ENCODE assay signal across 8 cellular contexts in genomic region chr9:2241461-2241874, GRCh38.
DNase-seq lines count a peak whose midpoint lies in the region; ATAC-seq, FAIRE-seq and TF ChIP-seq lines count a peak whose summit lies in the region.

No MANE protein-coding gene starts in this region.

- TF ChIP-seq CTCF in AG04449 (IDR thresholded peaks at IDR 0.05; ENCODE audit: insufficient read depth, low read length, missing control alignments) (peak; percentile 52), HepG2 (CRISPR knock-in tag; IDR thresholded peaks at IDR 0.05) (no peak)

- TF ChIP-seq EP300 in HepG2 (IDR thresholded peaks at IDR 0.05; ENCODE audit: low read depth in 2 of 2, low read length in 2 of 2) (no peak), HepG2 (CRISPR knock-in tag; IDR thresholded peaks at IDR 0.05; ENCODE audit: borderline replicate concordance) (no peak)

- ATAC-seq in GM19023 (IDR thresholded peaks at IDR 0.05; ENCODE audit: unreplicated experiment) (peak; percentile 12), HepG2 (peak; percentile 20), GM21576 (IDR thresholded peaks at IDR 0.05; ENCODE audit: unreplicated experiment) (no peak)

- H3K4me1 ChIP-seq in HepG2 (ENCODE audit: insufficient read depth, low read length) (peaks cover 22% of the 10 kb centered on the region), thymus (ENCODE audit: control insufficient read depth, insufficient read depth, low read length) (peaks cover 15% of the 10 kb centered on the region)

- H3K4me3 ChIP-seq in AG04449 (ENCODE audit: low read depth, low read length) (peak overlapping the region; percentile 63), HepG2 (replicated peaks in 1 of 3; ENCODE audit: insufficient read depth in 1 of 3, low read depth in 2 of 3, low read length in 3 of 3) (peak overlapping the region in 2 of 3 experiments; percentile 57 to 73; a peak in 2 of 6 replicates), thymus (ENCODE audit: low read length) (peak overlapping the region; percentile 38)

- WGBS in HepG2 (ENCODE audit: low lambda C conversion rate): 77% methylated on average over 7 of the region's 15 CpGs
- 62% methylated on average over 15 of the region's 15 CpGs for WGBS in thymus

- H3K27ac Mint-ChIP-seq in dendritic cell treated with granulocyte-macrophage colony-stimulating factor and Interleukin-4, amounts not matched to agents 40 ng/mL and 50 ng/mL, for 4 days: no peak overlapping the region

- TF ChIP-seq POLR2A in HepG2 (IDR thresholded peaks at IDR 0.05; ENCODE audit: insufficient read depth in 1 of 2, low read depth in 2 of 2, low read length in 2 of 2): no peak

- in situ Hi-C loops in HepG2 (cut with HindIII; ENCODE audit: extremely low pct_ligation_motif_present, low pct_unique_long_range_greater_than_20kb): no loop called here

- peak overlapping the region; percentile 100 for H3K4me2 ChIP-seq in HepG2 (ENCODE audit: low read depth, low read length)

- no peak overlapping the region for H3K9ac ChIP-seq in HepG2 (ENCODE audit: insufficient read depth, low read depth, low read length)

- H3K36me3 ChIP-seq in HepG2 (replicated peaks in 1 of 2; ENCODE audit: control insufficient read depth in 1 of 2, insufficient read depth in 2 of 2, low read length in 2 of 2) (no peaks in the 10 kb centered on the region), thymus (ENCODE audit: control insufficient read depth, insufficient read depth) (no peaks in the 10 kb centered on the region)

- BruUV-seq in HepG2 (replicated peaks; lab: Mats Ljungman, UMichigan): no TSS peak

- no peaks in the 10 kb centered on the region for H3K79me2 ChIP-seq in HepG2 (ENCODE audit: insufficient read depth, low read length)

- H3K4me1 Mint-ChIP-seq in dendritic cell treated with granulocyte-macrophage colony-stimulating factor and Interleukin-4, amounts not matched to agents 40 ng/mL and 50 ng/mL, for 4 days (ENCODE audit: low read depth): peaks cover 25% of the 10 kb centered on the region

- H3K27me3 ChIP-seq in HepG2 (ENCODE audit: control insufficient read depth in 1 of 2, insufficient read depth in 2 of 2, low read length in 2 of 2) (peaks cover 0 to 15% of the 10 kb centered on the region in 2 experiments; a peak in 1 of 5 replicates), thymus (ENCODE audit: control insufficient read depth, insufficient read depth) (no peaks in the 10 kb centered on the region)

- no peak overlapping the region for H3K27ac ChIP-seq in HepG2 (ENCODE audit: extremely low read length, insufficient read depth, low read length)
- no peak overlapping the region for H3K27ac ChIP-seq in thymus (ENCODE audit: low read depth)

- peak overlapping the region; percentile 77 for H3K4me3 Mint-ChIP-seq in dendritic cell treated with granulocyte-macrophage colony-stimulating factor and Interleukin-4, amounts not matched to agents 40 ng/mL and 50 ng/mL, for 4 days

- no peaks in the 10 kb centered on the region for H3K36me3 Mint-ChIP-seq in dendritic cell treated with granulocyte-macrophage colony-stimulating factor and Interleukin-4, amounts not matched to agents 40 ng/mL and 50 ng/mL, for 4 days (ENCODE audit: low read depth)

- CTCF ChIA-PET in AG04449 (lab: Yijun Ruan, JAX) (interaction anchor here (0.9 to 2.6 kb wide), 4 partner anchors 11 to 486 kb away, joined by 3 to 17 read pairs (median 4); no protein-coding TSS in a partner anchor), HepG2 (lab: Yijun Ruan, JAX; ENCODE audit: low intra/inter-chr PET ratio, low total read pairs) (no interaction called here)

- H3K9me3 ChIP-seq in HepG2 (ENCODE audit: low read length) (no peaks in the 10 kb centered on the region), thymus (ENCODE audit: control insufficient read depth) (no peaks in the 10 kb centered on the region)

- no peak for TF ChIP-seq RAD21 in HepG2 (CRISPR knock-in tag; IDR thresholded peaks at IDR 0.05)

- H2AFZ ChIP-seq in HepG2 (ENCODE audit: low read length): no peak overlapping the region

- peaks cover 15% of the 10 kb centered on the region for H3K27me3 Mint-ChIP-seq in dendritic cell treated with granulocyte-macrophage colony-stimulating factor and Interleukin-4, amounts not matched to agents 40 ng/mL and 50 ng/mL, for 4 days

- POLR2A ChIA-PET in AG04449 (lab: Yijun Ruan, JAX): interaction anchor here (0.6 kb wide), 1 partner anchor 32 kb away, joined by 3 read pairs; no protein-coding TSS in a partner anchor
- POLR2A ChIA-PET in HepG2 (lab: Yijun Ruan, JAX): no interaction called here

- no peaks in the 10 kb centered on the region for H3K9me3 Mint-ChIP-seq in dendritic cell treated with granulocyte-macrophage colony-stimulating factor and Interleukin-4, amounts not matched to agents 40 ng/mL and 50 ng/mL, for 4 days

- DNase-seq in AG04449 (ENCODE audit: low read depth, low spot score): peak; percentile 38
- DNase-seq in NCI-H146 (lab: John Stamatoyannopoulos, UW): peak; percentile 79
- no peak for DNase-seq in HepG2 (ENCODE audit: low spot score)
- DNase-seq in COLO668 (lab: John Stamatoyannopoulos, UW; ENCODE audit: unreplicated experiment): no peak

- no peaks in the 10 kb centered on the region for H4K20me1 ChIP-seq in HepG2 (ENCODE audit: insufficient read depth, low read length)

- intact Hi-C loops in dendritic cell treated with granulocyte-macrophage colony-stimulating factor and Interleukin-4, amounts not matched to agents 40 ng/mL and 50 ng/mL, for 4 days (cut with micrococcal nuclease): no loop called here
- intact Hi-C loops in HepG2 (cut with micrococcal nuclease; ENCODE audit: unreplicated experiment): no loop called here

- FAIRE-seq in HepG2 (lab: Jason Lieb, UNC): no peak

TF ChIP-seq in HepG2, 621 proteins besides CTCF, POLR2A, EP300 and RAD21:
- TF ChIP-seq ZBTB46 (CRISPR knock-in tag; IDR thresholded peaks at IDR 0.05; ENCODE audit: borderline replicate concordance) (no peak), ZNF816 (CRISPR knock-in tag; IDR thresholded peaks at IDR 0.05; ENCODE audit: borderline replicate concordance) (no peak)

Comparison
In these comparisons a context has a peak if more than half of its experiments do, and no peak if none do; other contexts are left out.
1. DNase-seq: peak in AG04449 (single experiment) and NCI-H146 (single experiment); none in HepG2 (single experiment) and COLO668 (single experiment).
2. Peak in every context shown above with its lines, with median percentiles within 50 percentile points of each other: H3K4me3 ChIP-seq.